ENCODE assay signal across 8 cellular contexts in genomic region chrX:15853586-15854079, GRCh38. TPM values are rescaled to one million over a fixed set of nuclear protein-coding genes. Genes with fewer than 3 reads are reported as not detected.
DNase-seq lines count a peak whose midpoint lies in the region; TF ChIP-seq lines count a peak whose summit lies in the region.

No MANE protein-coding gene starts in this region.

- H3K4me3 ChIP-seq in endocrine pancreas (ENCODE audit: control insufficient read depth, insufficient read depth, low read length), result peak overlapping the region; percentile 79
- peak overlapping the region; percentile 81 for H3K4me3 ChIP-seq in osteoblast (ENCODE audit: insufficient read depth, low read length)

- peak overlapping the region; percentile 98 for H3K4me2 ChIP-seq in osteoblast (ENCODE audit: insufficient read depth, low read length)

- H3K36me3 ChIP-seq in endocrine pancreas (ENCODE audit: control insufficient read depth, insufficient read depth, low read length) (no peaks in the 10 kb centered on the region), osteoblast (ENCODE audit: insufficient read depth, low read length) (no peaks in the 10 kb centered on the region)

- H3K4me1 ChIP-seq in endocrine pancreas (ENCODE audit: control insufficient read depth, insufficient read depth, low read length) (peaks cover 7% of the 10 kb centered on the region), osteoblast (ENCODE audit: insufficient read depth, low read length) (peaks cover 7% of the 10 kb centered on the region)

- H3K9me3 ChIP-seq in endocrine pancreas (ENCODE audit: control insufficient read depth, low read length) (no peaks in the 10 kb centered on the region), osteoblast (ENCODE audit: low read depth, low read length) (no peaks in the 10 kb centered on the region)

- H3K9ac ChIP-seq in endocrine pancreas (ENCODE audit: control insufficient read depth, insufficient read depth, low read length), result no peak overlapping the region

- peak overlapping the region; percentile 85 for H2AFZ ChIP-seq in osteoblast (ENCODE audit: low read length)

- no peak for TF ChIP-seq CTCF in osteoblast (IDR thresholded peaks at IDR 0.05; ENCODE audit: extremely low read depth, low read depth, low read length)

- H4K20me1 ChIP-seq in osteoblast (ENCODE audit: insufficient read depth, low read length), result no peaks in the 10 kb centered on the region

- no peak overlapping the region for H3K27ac ChIP-seq in osteoblast (ENCODE audit: low read depth, low read length)

- no peaks in the 10 kb centered on the region for H3K27me3 ChIP-seq in endocrine pancreas (ENCODE audit: control insufficient read depth, insufficient read depth, low read length)
- peaks cover 23% of the 10 kb centered on the region for H3K27me3 ChIP-seq in osteoblast (ENCODE audit: insufficient read depth, low read length)

- DNase-seq in ELR (ENCODE audit: low read depth) (peak; percentile 51), OCI-M1 (lab: John Stamatoyannopoulos, UW) (peak; percentile 49), osteoblast (ENCODE audit: insufficient read length, low spot score, missing footprints) (no peak), inferior parietal cortex (ENCODE audit: extremely low spot score) (no peak), NCI-H2107 treated with DMSO at 0.1 percent for 48 hours (lab: John Stamatoyannopoulos, UW; ENCODE audit: unreplicated experiment) (no peak), NCI-H187 (lab: John Stamatoyannopoulos, UW) (no peak), NCI-H1694 (lab: John Stamatoyannopoulos, UW) (no peak)

- H3K79me2 ChIP-seq in osteoblast (ENCODE audit: insufficient read depth, low read length), result peaks cover 2% of the 10 kb centered on the region

RNA-seq across cellular contexts. Expression of gene AP1S2, which starts 1.0 kb away (rescaled TPM):
- total RNA-seq in osteoblast, result 14.8 and 15.9 TPM in 2 replicates

Comparison
In these comparisons a context has a peak if more than half of its experiments do, and no peak if none do; other contexts are left out.
1. DNase-seq: peak in ELR (single experiment) and OCI-M1 (single experiment); none in osteoblast (single experiment), inferior parietal cortex (single experiment), NCI-H2107 treated with DMSO at 0.1 percent for 48 hours (single experiment), NCI-H187 (0 of 2) and NCI-H1694 (single experiment).